ENCODE assay signal across 8 cellular contexts in the genomic region with DNA sequence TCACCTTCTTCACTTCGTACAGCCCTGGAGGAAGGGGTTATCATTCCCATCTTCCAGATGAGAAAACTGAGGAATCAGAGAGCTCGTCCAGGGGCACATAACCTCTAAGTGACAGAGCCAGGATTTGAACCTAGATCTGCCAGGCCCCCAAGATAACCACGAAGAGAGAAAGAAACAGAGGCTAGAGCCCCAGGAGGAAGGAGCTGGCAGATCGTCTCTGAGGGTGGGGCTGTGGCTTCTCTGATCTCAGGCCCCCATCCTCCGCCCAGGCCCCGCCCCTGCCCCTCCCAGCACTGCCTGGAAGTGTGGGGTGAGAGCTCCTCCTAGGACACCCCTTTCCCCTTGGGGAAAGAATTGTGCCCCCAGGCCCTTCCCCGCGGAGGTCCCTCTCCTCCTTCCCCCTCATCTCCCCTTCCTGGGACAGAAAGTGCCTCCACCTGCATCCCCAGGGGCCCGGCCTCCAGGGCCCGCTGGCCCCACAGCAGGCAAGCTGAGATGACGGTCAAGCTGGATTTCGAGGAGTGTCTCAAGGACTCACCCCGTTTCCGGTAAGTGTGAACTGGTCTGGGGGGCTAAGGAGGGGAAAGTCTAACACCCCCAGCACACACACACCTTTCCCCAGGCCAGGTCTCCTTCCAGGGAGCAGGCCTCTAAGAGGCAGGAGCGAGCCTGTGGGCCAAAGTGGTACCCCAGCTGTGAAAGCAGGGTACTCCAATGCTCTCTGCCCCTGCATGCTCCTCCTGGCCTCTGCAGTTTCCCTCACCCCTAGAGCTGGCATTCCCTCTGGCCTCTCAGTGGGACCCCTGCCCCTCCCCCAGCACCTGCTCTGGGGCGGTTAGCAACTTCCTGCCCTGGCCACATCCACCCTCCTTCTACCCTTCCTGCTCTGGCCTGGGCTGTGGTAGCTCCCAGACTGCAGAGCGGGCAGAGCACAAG. TPM values are rescaled to one million over a fixed set of nuclear protein-coding genes. Genes with fewer than 3 reads are reported as not detected.
A peak's percentile ranks its signal among the peaks of the same experiment; 100 is the strongest.
DNase-seq lines count a peak whose midpoint lies in the region; ATAC-seq, FAIRE-seq and TF ChIP-seq lines count a peak whose summit lies in the region.

A gene with protein sequence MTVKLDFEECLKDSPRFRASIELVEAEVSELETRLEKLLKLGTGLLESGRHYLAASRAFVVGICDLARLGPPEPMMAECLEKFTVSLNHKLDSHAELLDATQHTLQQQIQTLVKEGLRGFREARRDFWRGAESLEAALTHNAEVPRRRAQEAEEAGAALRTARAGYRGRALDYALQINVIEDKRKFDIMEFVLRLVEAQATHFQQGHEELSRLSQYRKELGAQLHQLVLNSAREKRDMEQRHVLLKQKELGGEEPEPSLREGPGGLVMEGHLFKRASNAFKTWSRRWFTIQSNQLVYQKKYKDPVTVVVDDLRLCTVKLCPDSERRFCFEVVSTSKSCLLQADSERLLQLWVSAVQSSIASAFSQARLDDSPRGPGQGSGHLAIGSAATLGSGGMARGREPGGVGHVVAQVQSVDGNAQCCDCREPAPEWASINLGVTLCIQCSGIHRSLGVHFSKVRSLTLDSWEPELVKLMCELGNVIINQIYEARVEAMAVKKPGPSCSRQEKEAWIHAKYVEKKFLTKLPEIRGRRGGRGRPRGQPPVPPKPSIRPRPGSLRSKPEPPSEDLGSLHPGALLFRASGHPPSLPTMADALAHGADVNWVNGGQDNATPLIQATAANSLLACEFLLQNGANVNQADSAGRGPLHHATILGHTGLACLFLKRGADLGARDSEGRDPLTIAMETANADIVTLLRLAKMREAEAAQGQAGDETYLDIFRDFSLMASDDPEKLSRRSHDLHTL (plus strand): TSS at position 290 of the 936 bp plus-strand sequence. CDS start 206 bp downstream, at position 496.

- peak; percentile 79 for DNase-seq in T-helper 9 cell
- DNase-seq in GM12878 (ENCODE audit: low read depth, low spot score): no peak
- DNase-seq in progenitor cell of endocrine pancreas (ENCODE audit: low spot score, unreplicated experiment): no peak
- DNase-seq in cerebellum (ENCODE audit: low spot score): no peak
- no peak for DNase-seq in RKO (ENCODE audit: low spot score)

- ATAC-seq in HG02763 (IDR thresholded peaks at IDR 0.05; ENCODE audit: unreplicated experiment) (peak; percentile 53), GM12878 (peak; percentile 93), HG03469 (IDR thresholded peaks at IDR 0.05; ENCODE audit: unreplicated experiment) (no peak)

- H3K27ac Mint-ChIP-seq in progenitor cell of endocrine pancreas: peak within 1 kb of the TSS; percentile 65

- H3K27ac ChIP-seq in DOHH2 (ENCODE audit: low read depth, low read length) (peak within 1 kb of the TSS; percentile 84), GM12878 (ENCODE audit: control insufficient read depth, insufficient read depth) (peak within 1 kb of the TSS; percentile 99)

- H3K4me1 ChIP-seq in DOHH2 (ENCODE audit: control insufficient read depth, low read length): peaks cover 60% of the 10 kb centered on the region
- peaks cover 27% of the 10 kb centered on the region for H3K4me1 ChIP-seq in GM12878 (ENCODE audit: control insufficient read depth, insufficient read depth, low read length)

- POLR2A ChIA-PET in GM12878 (lab: Charles Lee): interaction anchor here (0.5 to 3.9 kb wide), 28 partner anchors 9 to 1606 kb away, joined by 3 to 52 read pairs (median 4); partner anchors contain the start of genes ACADVL, DLG4, FXR2 and GPS2

- intact Hi-C loops in GM12878 (cut with micrococcal nuclease; ENCODE audit: unreplicated experiment): no loop called here

- WGBS in GM12878 (ENCODE audit: insufficient coverage, insufficient replicate concordance, low lambda C conversion rate, missing lambda C conversion rate): 1% methylated on average over 15 of the region's 17 CpGs

- SMC1A ChIA-PET in GM12878 (lab: Charles Lee; ENCODE audit: uncharacterized antibody, unreplicated experiment): interaction anchor here (0.9 to 4.5 kb wide), 15 partner anchors 8 to 290 kb away, joined by 3 to 33 read pairs (median 5); partner anchors contain the start of genes CTDNEP1, GABARAP, GPS2 and KCTD11

- H3K36me3 Mint-ChIP-seq in progenitor cell of endocrine pancreas (ENCODE audit: insufficient read depth): no peaks in the 10 kb centered on the region

- RAD21 ChIA-PET in GM12878 (lab: Charles Lee; ENCODE audit: unreplicated experiment): interaction anchor here (0.7 to 5.2 kb wide), 19 partner anchors 8 to 350 kb away, joined by 3 to 45 read pairs (median 5); partner anchors contain the start of genes FXR2, GABARAP, KCTD11 and PLSCR3

- CTCF ChIA-PET in GM12878 (lab: Yijun Ruan, JAX): interaction anchor here (0.7 to 3.8 kb wide), 18 partner anchors 9 to 351 kb away, joined by 3 to 46 read pairs (median 6); partner anchors contain the start of genes NEURL4, SENP3, TMEM102 and TMEM256

- FAIRE-seq in GM12878 (lab: Jason Lieb, UNC): peak; percentile 90

- H3K27me3 ChIP-seq in DOHH2 (ENCODE audit: control insufficient read depth, low read length): no peaks in the 10 kb centered on the region
- H3K27me3 ChIP-seq in GM12878 (replicated peaks in 1 of 2; ENCODE audit: control insufficient read depth in 2 of 2, insufficient read depth in 2 of 2, low read length in 1 of 2): no peaks in the 10 kb centered on the region

- H3K9me2 ChIP-seq in DOHH2 (replicated peaks; ENCODE audit: control insufficient read depth, low read length): no peaks in the 10 kb centered on the region

- H3K27me3 Mint-ChIP-seq in progenitor cell of endocrine pancreas: peaks cover 10% of the 10 kb centered on the region

- H3K9ac ChIP-seq in GM12878 (ENCODE audit: control insufficient read depth, insufficient read depth, low read length): peak within 1 kb of the TSS; percentile 99

- peak in 1 of 2 experiments; percentile 13; a peak in 1 of 4 replicates for TF ChIP-seq EP300 in GM12878 (IDR thresholded peaks at IDR 0.05; ENCODE audit: borderline replicate concordance in 1 of 2, control insufficient read depth in 1 of 2, low read depth in 2 of 2, low read length in 2 of 2)

- TF ChIP-seq POLR2A in GM12878 (IDR thresholded peaks at IDR 0.05; ENCODE audit: low read depth, low read length): peak; percentile 45

- in situ Hi-C loops in GM12878 (cut with MboI): no loop called here

- H2AFZ ChIP-seq in GM12878 (ENCODE audit: control insufficient read depth, low read depth, low read length): peak within 1 kb of the TSS; percentile 73

- H3K9me3 ChIP-seq in DOHH2 (ENCODE audit: control insufficient read depth, insufficient read depth, low read length) (no peaks in the 10 kb centered on the region), GM12878 (replicated peaks; ENCODE audit: control insufficient read depth, insufficient read depth, low read length) (no peaks in the 10 kb centered on the region)

- H4K20me1 ChIP-seq in DOHH2 (ENCODE audit: control insufficient read depth, insufficient read depth, low read depth, low read length) (no peaks in the 10 kb centered on the region), GM12878 (ENCODE audit: control insufficient read depth, insufficient read depth) (no peaks in the 10 kb centered on the region)

- no peaks in the 10 kb centered on the region for H3K9me3 Mint-ChIP-seq in progenitor cell of endocrine pancreas (ENCODE audit: low read depth)

- TF ChIP-seq CTCF in DOHH2 (IDR thresholded peaks at IDR 0.05; ENCODE audit: low read depth, low read length, poor library complexity, severe bottlenecking): no peak
- 0 out of 6 replicates have a peak, but pooled peaks of 1 of the 3 experiments have one; percentile 11 for TF ChIP-seq CTCF in GM12878 (IDR thresholded peaks at IDR 0.05 in 2 of 3, conservative IDR thresholded peaks at IDR 0.05 in 1 of 3; ENCODE audit: control insufficient read depth in 2 of 3, extremely low read depth in 1 of 3, insufficient read depth in 1 of 3, low read depth in 3 of 3, low read length in 3 of 3)
- no peak for TF ChIP-seq CTCF in progenitor cell of endocrine pancreas (IDR thresholded peaks at IDR 0.05; ENCODE audit: unreplicated experiment)

- H3K4me3 ChIP-seq in DOHH2 (ENCODE audit: low read length) (peak within 1 kb of the TSS; percentile 88), GM12878 (peak within 1 kb of the TSS; percentile 96)

- H3F3A ChIP-seq in DOHH2 (ENCODE audit: control insufficient read depth, insufficient read depth): peaks cover 9% of the 10 kb centered on the region

- H3K36me3 ChIP-seq in DOHH2 (ENCODE audit: control insufficient read depth, low read length): peaks cover 33% of the 10 kb centered on the region
- peaks cover 0 to 21% of the 10 kb centered on the region in 2 experiments; a peak in 2 of 4 replicates for H3K36me3 ChIP-seq in GM12878 (ENCODE audit: control insufficient read depth in 2 of 2, insufficient read depth in 2 of 2, low read length in 1 of 2)

- H3K4me3 Mint-ChIP-seq in progenitor cell of endocrine pancreas (ENCODE audit: low read depth): no peak within 1 kb of the TSS

- BruUV-seq in GM12878 (replicated peaks; lab: Mats Ljungman, UMichigan): TSS peak; percentile 87

- no peak for TF ChIP-seq RAD21 in GM12878 (IDR thresholded peaks at IDR 0.05; ENCODE audit: insufficient read depth, low read depth, low read length)

- H3K4me2 ChIP-seq in DOHH2 (ENCODE audit: low read length) (peak within 1 kb of the TSS; percentile 99), GM12878 (ENCODE audit: control insufficient read depth, insufficient read depth) (peak within 1 kb of the TSS; percentile 97)

- no peaks in the 10 kb centered on the region for H3K4me1 Mint-ChIP-seq in progenitor cell of endocrine pancreas (ENCODE audit: low read depth)

- H3K79me2 ChIP-seq in DOHH2 (ENCODE audit: control insufficient read depth, low read length): peaks cover 38% of the 10 kb centered on the region
- H3K79me2 ChIP-seq in GM12878 (ENCODE audit: control insufficient read depth, insufficient read depth, low read length): peaks cover 30% of the 10 kb centered on the region

RNA-seq across cellular contexts. Expression of the gene that starts here (rescaled TPM):
- total RNA-seq in GM12878 (2013; cell fraction: nucleolus; rRNA removed): 152 and 161 TPM in 2 replicates
- total RNA-seq in GM12878 (2014; rRNA removed) (120 and 140 TPM in 2 replicates), GM12878 (2014; rRNA removed; fragmentation: Illumina TruSeq; extraction: Trizol) (65.4 and 66.6 TPM in 2 replicates), GM12878 (2021) (245 and 257 TPM in 2 replicates), progenitor cell of endocrine pancreas (1.0 TPM in 1 of 2 replicates, not detected in the other), cerebellum (0.45 TPM)
- polyA plus RNA-seq in GM12878 (2011; ENCODE audit: low read depth): 123 TPM
- polyA plus RNA-seq in GM12878 (2011; rRNA removed) (64.6 and 95.4 TPM in 2 replicates), GM12878 (2014; fragmentation: Illumina TruSeq; extraction: Trizol) (32.7 and 72.6 TPM in 2 replicates), GM12878 (2014; fragmentation: Nextera tagmentation; extraction: Ambion mirVana) (10 to 100 TPM in 1 of 2 experiments, 1 to 10 TPM in 1; 5.7 to 25.2 TPM), GM12878 (2014; rRNA removed) (143 and 159 TPM in 2 replicates), GM12878 (2016; fragmentation: Nextera tagmentation; extraction: Ambion mirVana) (100 to 1,000 TPM; 148 TPM)
- polyA plus RNA-seq in GM12878 (2011; cell fraction: cytosol; rRNA removed): 94.0 and 108 TPM in 2 replicates
- 250 and 276 TPM in 2 replicates for polyA plus RNA-seq in GM12878 (2011; cell fraction: nucleus; rRNA removed)
- 149 and 170 TPM in 2 replicates for polyA plus RNA-seq in GM12878 (2012)
- 48.6 and 107 TPM in 2 replicates for polyA minus RNA-seq in GM12878 (2011; rRNA and poly(A)+ RNA removed)
- 46.0 and 53.7 TPM in 2 replicates for polyA minus RNA-seq in GM12878 (2011; cell fraction: cytosol; rRNA and poly(A)+ RNA removed)
- 50.3 and 70.3 TPM in 2 replicates for polyA minus RNA-seq in GM12878 (2011; cell fraction: nucleus; rRNA and poly(A)+ RNA removed)

Comparison
In these comparisons a context has a peak if more than half of its experiments do, and no peak if none do; other contexts are left out.
1. RNA of the gene that starts here (total RNA-seq): 65.4 to 257 TPM in GM12878; 1.0 TPM in progenitor cell of endocrine pancreas and 0.45 TPM in cerebellum (single experiment); every median in the first group is over 10 times any median in the second.